In genomic region chr16:51418258-51418657, GRCh38 we compare ENCODE assay signal across 25 cellular contexts.
"Had no signal": no experiment of that assay in that cellular context is flagged by ENCODE, and none has a peak within 500 bp of the region (broad histone marks: within the 10 kb centered on the region; RNA-seq: fewer than 3 reads in every experiment).

No MANE protein-coding gene starts in this region.

- H3K27me3 ChIP-seq: ascending aorta, cardiac muscle cell had no signal

- H3K4me3 ChIP-seq: ascending aorta, cardiac muscle cell, K562 had no signal

- H3K27ac ChIP-seq: ascending aorta, cardiac muscle cell, VCaP had no signal

- H3K9me3 ChIP-seq: ascending aorta had no signal

- H3K36me3 ChIP-seq: ascending aorta, cardiac muscle cell had no signal

- H3K4me1 ChIP-seq: ascending aorta had no signal

- DNase-seq: activated CD4-positive, alpha-beta memory T cell treated with anti-CD3 and anti-CD28 coated beads for 36 hours; activated CD4-positive, alpha-beta T cell treated with anti-CD3 and anti-CD28 coated beads, Interleukin-2, amount 10 ng/mL, durations not matched to agents 7 days and 5 days; activated CD4-positive, CD25-positive, alpha-beta regulatory T cell; activated CD8-positive, alpha-beta memory T cell treated with anti-CD3 and anti-CD28 coated beads for 24 hours; activated effector memory CD4-positive, alpha-beta T cell treated with anti-CD3 and anti-CD28 coated beads, Interleukin-2, amount 50 U/mL, for 16 hours; activated naive CD4-positive, alpha-beta T cell treated with Interleukin-2 at 50 U/mL for 16 hours; activated naive CD8-positive, alpha-beta T cell treated with anti-CD3 and anti-CD28 coated beads, Interleukin-2, amount 50 U/mL, for 24 hours; activated T-cell treated with anti-CD3 and anti-CD28 coated beads, Interleukin-2, amount 50 U/mL, for 4 hours; amniotic stem cell; Kasumi-1; NCI-H1105 treated with DMSO at 0.1 percent for 48 hours; NCI-H1436 treated with DMSO at 0.1 percent for 48 hours; NCI-H187; NCI-H2107; NCI-H2171 treated with DMSO at 0.1 percent for 48 hours; NCI-H510A treated with DMSO at 0.1 percent for 48 hours; NCI-H748 treated with DMSO at 0.1 percent for 48 hours; SIG-M5; T-helper 17 cell; T1000 had no signal

- ATAC-seq: activated naive CD4-positive, alpha-beta T cell treated with anti-CD3 and anti-CD28 coated beads, Interleukin-2, amount 50 U/mL, for 72 hours; activated naive CD8-positive, alpha-beta T cell treated with anti-CD3 and anti-CD28 coated beads, Interleukin-2, amount 50 U/mL, for 24 hours; activated T-cell treated with anti-CD3 and anti-CD28 coated beads, Interleukin-2, amount 50 U/mL, for 4 hours; K562; T-helper 17 cell had no signal
